ENCODE assay signal across 1 cellular context in genomic region chr6:144297498-144298166, GRCh38.
TF ChIP-seq lines count a peak whose summit lies in the region.

No MANE protein-coding gene starts in this region.

TF ChIP-seq in HepG2, 621 proteins besides CTCF, POLR2A, EP300 and RAD21 (continued from another document and continues in another):
- 0 out of 2 replicates have a peak, but pooled peaks have one; percentile 6 for TF ChIP-seq FOXP4 (CRISPR knock-in tag; IDR thresholded peaks at IDR 0.05)
- no peak for TF ChIP-seq SALL1 (CRISPR knock-in tag; IDR thresholded peaks at IDR 0.05)
- TF ChIP-seq RCOR2 (CRISPR knock-in tag; IDR thresholded peaks at IDR 0.05), result 0 out of 2 replicates have a peak, but pooled peaks have one; percentile 28
- TF ChIP-seq MIER3 (CRISPR knock-in tag; IDR thresholded peaks at IDR 0.05; ENCODE audit: borderline replicate concordance), result 0 out of 2 replicates have a peak, but pooled peaks have one; percentile 29
- peak; percentile 15; the same call in 1 of the 2 replicates for TF ChIP-seq ZGPAT (CRISPR knock-in tag; IDR thresholded peaks at IDR 0.05)
- TF ChIP-seq HMG20A (CRISPR knock-in tag; IDR thresholded peaks at IDR 0.05; ENCODE audit: borderline replicate concordance), result 0 out of 2 replicates have a peak, but pooled peaks have one; percentile 7
- no peak for TF ChIP-seq PREB (CRISPR knock-in tag; IDR thresholded peaks at IDR 0.05)
- TF ChIP-seq RNF219 (CRISPR knock-in tag; IDR thresholded peaks at IDR 0.05), result 0 out of 2 replicates have a peak, but pooled peaks have one; percentile 47
- no peak for TF ChIP-seq CSRNP2 (CRISPR knock-in tag; conservative IDR thresholded peaks at IDR 0.05; ENCODE audit: low read depth)
- TF ChIP-seq MAX (IDR thresholded peaks at IDR 0.05), result no peak
- TF ChIP-seq GATAD2A (CRISPR knock-in tag; IDR thresholded peaks at IDR 0.05), result peak; percentile 4; the same call in 1 of the 2 replicates
- peak; percentile 18; the same call in 1 of the 2 replicates for TF ChIP-seq CREM (IDR thresholded peaks at IDR 0.05)
- no peak for TF ChIP-seq CREM (CRISPR knock-in tag; IDR thresholded peaks at IDR 0.05)
- TF ChIP-seq KMT2B (CRISPR knock-in tag; IDR thresholded peaks at IDR 0.05), result 0 out of 2 replicates have a peak, but pooled peaks have one; percentile 23
- peak; percentile 69 for TF ChIP-seq FOXA3 (CRISPR knock-in tag; IDR thresholded peaks at IDR 0.05)
- TF ChIP-seq HNF1A (IDR thresholded peaks at IDR 0.05; ENCODE audit: low read depth), result peak; percentile 70
- TF ChIP-seq HNF1A (CRISPR knock-in tag; IDR thresholded peaks at IDR 0.05; ENCODE audit: borderline replicate concordance), result no peak; the same call in 1 of the 2 replicates
- 0 out of 2 replicates have a peak, but pooled peaks have one; percentile 56 for TF ChIP-seq ZSCAN30 (CRISPR knock-in tag; IDR thresholded peaks at IDR 0.05)
- TF ChIP-seq ARID5B (CRISPR knock-in tag; IDR thresholded peaks at IDR 0.05), result 0 out of 2 replicates have a peak, but pooled peaks have one; percentile 5
- no peak for TF ChIP-seq ZNF558 (CRISPR knock-in tag; IDR thresholded peaks at IDR 0.05; ENCODE audit: borderline replicate concordance)
- TF ChIP-seq SAP130 (CRISPR knock-in tag; IDR thresholded peaks at IDR 0.05; ENCODE audit: low read depth), result peak; percentile 60
- peak; percentile 50; the same call in 1 of the 2 replicates for TF ChIP-seq PAXIP1 (CRISPR knock-in tag; conservative IDR thresholded peaks at IDR 0.05)
- TF ChIP-seq GMEB1 (CRISPR knock-in tag; IDR thresholded peaks at IDR 0.05; ENCODE audit: borderline replicate concordance), result peak; percentile 14; the same call in 1 of the 2 replicates
- peak; percentile 50 for TF ChIP-seq HOMEZ (CRISPR knock-in tag; IDR thresholded peaks at IDR 0.05; ENCODE audit: low read depth)
